In the genomic region with DNA sequence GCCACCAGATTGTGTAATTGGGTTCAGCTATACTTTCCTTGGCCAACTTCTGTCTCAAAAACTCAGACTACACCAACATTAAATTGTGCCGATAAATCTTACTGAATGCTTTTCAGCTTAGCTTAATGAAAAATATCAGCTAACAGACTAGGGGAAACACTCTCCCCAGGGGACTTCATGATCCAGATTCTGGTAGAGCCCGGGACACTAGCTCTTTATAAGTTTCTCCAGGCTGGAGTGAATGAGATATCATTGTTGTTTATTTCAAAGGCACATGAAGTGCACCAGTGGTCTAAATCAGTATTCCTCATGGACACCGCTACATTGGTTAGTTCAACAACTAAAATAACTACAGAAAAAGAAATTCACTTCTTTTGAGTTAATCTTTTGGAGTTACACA, we compare ENCODE assay signal across 20 cellular contexts. TPM values are rescaled to one million over a fixed set of nuclear protein-coding genes. Genes with fewer than 3 reads are reported as not detected.
DNase-seq lines count a peak whose midpoint lies in the region; ATAC-seq, FAIRE-seq and TF ChIP-seq lines count a peak whose summit lies in the region.
"Had no signal": no experiment of that assay in that cellular context is flagged by ENCODE, and none has a peak within 500 bp of the region (broad histone marks: within the 10 kb centered on the region; RNA-seq: fewer than 3 reads in every experiment).

No MANE protein-coding gene starts in this region.

- no peak for DNase-seq in Right ventricle myocardium inferior (ENCODE audit: missing footprints)
- DNase-seq in cardiac septum (ENCODE audit: low spot score), result no peak
- DNase-seq in K562 (ENCODE audit: extremely low read depth in 1 of 4, low spot score in 3 of 4), result no peak
- DNase-seq in left ventricle myocardium inferior, result no peak
- no peak for DNase-seq in tibial artery
- no peak for DNase-seq in upper lobe of right lung
- DNase-seq in urothelium cell line (ENCODE audit: low spot score), result no peak
- DNase-seq in NCI-H187 (lab: John Stamatoyannopoulos, UW), result no peak
- DNase-seq: CD4-positive, alpha-beta memory T cell; DMS53; HCEC 1CT; MV-4-11; NCI-H1930; NCI-H526 treated with DMSO at 0.1 percent for 48 hours; SHP77; SK-N-SH had no signal

- H3K27me3 ChIP-seq in K562 (ENCODE audit: control insufficient read depth in 2 of 2, insufficient read depth in 2 of 2, low read length in 2 of 2), result no peaks in the 10 kb centered on the region
- H3K27me3 ChIP-seq in left ventricle myocardium inferior (ENCODE audit: low read depth), result no peaks in the 10 kb centered on the region
- H3K27me3 ChIP-seq in tibial artery, result no peaks in the 10 kb centered on the region
- H3K27me3 ChIP-seq in upper lobe of right lung, result no peaks in the 10 kb centered on the region

- H4K20me1 ChIP-seq in K562 (replicated peaks; ENCODE audit: control insufficient read depth, insufficient read depth, low read length), result no peaks in the 10 kb centered on the region

- H2AFZ ChIP-seq in K562 (ENCODE audit: low read depth, low read length), result peak overlapping the region; percentile 63
- H2AFZ ChIP-seq: GM23338 had no signal

- intact Hi-C loops in Right ventricle myocardium inferior (cut with DNase I) (no loop called here), cardiac septum (cut with DNase I) (no loop called here), K562 (cut with micrococcal nuclease) (loop anchor here (10.0 kb wide), 1 partner anchor 226 kb away; no protein-coding TSS in a partner anchor), left ventricle myocardium inferior (cut with micrococcal nuclease) (no loop called here), tibial artery (cut with DNase I; ENCODE audit: low total_unique reads) (loop anchor here (10.0 kb wide), 1 partner anchor 246 kb away; no protein-coding TSS in a partner anchor), upper lobe of right lung (cut with DNase I) (no loop called here)

- peaks cover 3 to 29% of the 10 kb centered on the region in 2 experiments; a peak in 4 of 5 replicates for H3K4me1 ChIP-seq in K562 (replicated peaks in 1 of 2; ENCODE audit: control insufficient read depth in 2 of 2, insufficient read depth in 2 of 2, low read length in 2 of 2)
- peaks cover 23% of the 10 kb centered on the region for H3K4me1 ChIP-seq in left ventricle myocardium inferior
- H3K4me1 ChIP-seq in tibial artery, result peaks cover 0 to 55% (median 23%) of the 10 kb centered on the region in 4 donors
- no peaks in the 10 kb centered on the region for H3K4me1 ChIP-seq in upper lobe of right lung

- no peaks in the 10 kb centered on the region for H3K79me2 ChIP-seq in K562 (ENCODE audit: control insufficient read depth, insufficient read depth, low read length)

- in situ Hi-C loops in K562 (cut with MboI), result no loop called here

- TF ChIP-seq CTCF in K562 (IDR thresholded peaks at IDR 0.05 in 2 of 3, conservative IDR thresholded peaks at IDR 0.05 in 1 of 3; ENCODE audit: insufficient read depth in 2 of 3, low read depth in 1 of 3, low read length in 3 of 3) (no peak), left ventricle myocardium inferior (IDR thresholded peaks at IDR 0.05; ENCODE audit: borderline replicate concordance) (no peak), tibial artery (IDR thresholded peaks at IDR 0.05) (no peak), upper lobe of right lung (IDR thresholded peaks at IDR 0.05) (no peak)

- BruUV-seq in K562 (replicated peaks; lab: Mats Ljungman, UMichigan), result no TSS peak

- TF ChIP-seq RAD21 in K562 (CRISPR knock-in tag; conservative IDR thresholded peaks at IDR 0.05 in 1 of 2, IDR thresholded peaks at IDR 0.05 in 1 of 2), result no peak

- ATAC-seq in Right ventricle myocardium inferior (peak; percentile 94), K562 (peak; percentile 31), upper lobe of right lung (no peak)
- ATAC-seq: GM23338, Panc1 had no signal

- H3K4me2 ChIP-seq in K562 (ENCODE audit: insufficient read depth, low read length), result peak overlapping the region; percentile 11; the same call in 1 of the 2 replicates
- H3K4me2 ChIP-seq: GM23338, SK-N-SH had no signal

- peak overlapping the region; percentile 61 for H3K27ac ChIP-seq in K562 (ENCODE audit: extremely low read depth, low read depth, low read length)
- peak overlapping the region; percentile 69 for H3K27ac ChIP-seq in left ventricle myocardium inferior (replicated peaks)
- H3K27ac ChIP-seq in tibial artery, result peak overlapping the region; percentile 60 to 68
- H3K27ac ChIP-seq in upper lobe of right lung, result no peak overlapping the region
- H3K27ac ChIP-seq: 22Rv1 had no signal

- no peaks in the 10 kb centered on the region for H3K36me3 ChIP-seq in K562 (ENCODE audit: control insufficient read depth, insufficient read depth, low read length)
- H3K36me3 ChIP-seq in left ventricle myocardium inferior, result no peaks in the 10 kb centered on the region
- H3K36me3 ChIP-seq in tibial artery, result no peaks in the 10 kb centered on the region
- no peaks in the 10 kb centered on the region for H3K36me3 ChIP-seq in upper lobe of right lung

- no peaks in the 10 kb centered on the region for H3K9me1 ChIP-seq in K562 (ENCODE audit: control insufficient read depth, insufficient read depth, low read length)

- TF ChIP-seq POLR2A in K562 (conservative IDR thresholded peaks at IDR 0.05), result no peak

- H3K9me3 ChIP-seq in K562 (replicated peaks; ENCODE audit: control insufficient read depth, insufficient read depth, low read depth, low read length) (no peaks in the 10 kb centered on the region), left ventricle myocardium inferior (replicated peaks) (no peaks in the 10 kb centered on the region), tibial artery (no peaks in the 10 kb centered on the region), upper lobe of right lung (no peaks in the 10 kb centered on the region)
- H3K9me3 ChIP-seq: SK-N-SH had no signal

- FAIRE-seq in K562 (lab: Jason Lieb, UNC), result no peak
- FAIRE-seq in urothelium cell line (lab: Jason Lieb, UNC), result no peak
- FAIRE-seq: GM12892 had no signal

- CTCF ChIA-PET in K562 (lab: Yijun Ruan, JAX; ENCODE audit: low intra/inter-chr PET ratio), result no interaction called here

- POLR2A ChIA-PET in K562 (lab: Yijun Ruan, JAX), result interaction anchor here (0.9 to 1.7 kb wide), 9 partner anchors 9 to 45 kb away, joined by 3 to 6 read pairs (median 3); no protein-coding TSS in a partner anchor

- no peak for TF ChIP-seq EP300 in K562 (IDR thresholded peaks at IDR 0.05; ENCODE audit: low read length)

- H3K4me3 ChIP-seq in K562, result no peak overlapping the region
- no peak overlapping the region for H3K4me3 ChIP-seq in left ventricle myocardium inferior
- no peak overlapping the region for H3K4me3 ChIP-seq in tibial artery
- no peak overlapping the region for H3K4me3 ChIP-seq in upper lobe of right lung
- H3K4me3 ChIP-seq: GM23338 had no signal

- peak overlapping the region in 1 of 2 experiments; percentile 36; a peak in 1 of 4 replicates for H3K9ac ChIP-seq in K562 (ENCODE audit: insufficient read depth in 1 of 2, low read depth in 2 of 2, low read length in 2 of 2)
- H3K9ac ChIP-seq: SK-N-SH had no signal

- 65% methylated on average over 3 of the region's 3 CpGs for WGBS in K562 (ENCODE audit: insufficient coverage, low coverage, missing lambda C conversion rate)

TF ChIP-seq in K562, 482 proteins besides CTCF, POLR2A, EP300 and RAD21:
- no peak for TF ChIP-seq HDAC8 (tag; IDR thresholded peaks at IDR 0.05)
- TF ChIP-seq ETV5 (CRISPR knock-in tag; IDR thresholded peaks at IDR 0.05; ENCODE audit: low read depth), result no peak
- TF ChIP-seq BACH1 (tag; IDR thresholded peaks at IDR 0.05), result 0 out of 2 replicates have a peak, but pooled peaks have one; percentile 5
TF ChIP-seq in K562: peak in this region for 1.

RNA-seq across cellular contexts. Expression of a gene that starts 10.5 kb away (rescaled TPM):
- total RNA-seq in Right ventricle myocardium inferior, result 6.0 TPM
- 7.9 TPM for total RNA-seq in cardiac septum
- 9.1 and 15.2 TPM in 2 replicates for total RNA-seq in K562 (2011; cell fraction: chromatin; rRNA removed; ENCODE audit: low replicate concordance)
- 7.2 and 7.5 TPM in 2 replicates for total RNA-seq in K562 (2011; cell fraction: nucleolus; rRNA removed)
- total RNA-seq in K562 (2011; cell fraction: nucleoplasm; rRNA removed), result 8.7 and 12.7 TPM in 2 replicates
- 4.1 and 5.2 TPM in 2 replicates for total RNA-seq in K562 (2014; rRNA removed)
- total RNA-seq in K562 (2014; rRNA removed; fragmentation: Illumina TruSeq; extraction: Trizol), result 6.4 and 6.6 TPM in 2 replicates
- 5.1 and 5.2 TPM in 2 replicates for total RNA-seq in K562 (2015; rRNA removed; fragmentation: Illumina TruSeq; extraction: Trizol)
- total RNA-seq in K562 (2021), result 6.6 TPM in 2 replicates
- polyA plus RNA-seq in K562 (2011; rRNA removed), result 1.9 and 4.6 TPM in 2 replicates
- 1.6 and 3.6 TPM in 2 replicates for polyA plus RNA-seq in K562 (2011; cell fraction: cytosol; rRNA removed)
- polyA plus RNA-seq in K562 (2011; cell fraction: nucleus; rRNA removed), result 1.8 and 5.6 TPM in 2 replicates
- 3.7 and 6.0 TPM in 2 replicates for polyA plus RNA-seq in K562 (2012)
- polyA plus RNA-seq in K562 (2014; fragmentation: Illumina TruSeq; extraction: Trizol), result 4.8 and 5.6 TPM in 2 replicates
- polyA plus RNA-seq in K562 (2014; fragmentation: Nextera tagmentation; extraction: Ambion mirVana), result 1 to 10 TPM; 1.0 to 1.6 TPM
- polyA plus RNA-seq in K562 (2014; rRNA removed), result 3.7 TPM in 2 replicates
- polyA minus RNA-seq in K562 (2011; rRNA and poly(A)+ RNA removed), result 6.7 and 11.2 TPM in 2 replicates
- polyA minus RNA-seq in K562 (2011; cell fraction: cytosol; rRNA and poly(A)+ RNA removed), result 5.9 and 9.2 TPM in 2 replicates
- polyA minus RNA-seq in K562 (2011; cell fraction: nucleus; rRNA and poly(A)+ RNA removed), result 6.6 and 7.4 TPM in 2 replicates
- total RNA-seq in left ventricle myocardium inferior, result 5.0 TPM
- total RNA-seq in upper lobe of right lung, result 41.0 TPM

Comparison
In these comparisons a context has a peak if more than half of its experiments do, and no peak if none do; other contexts are left out.
1. intact Hi-C loops: an anchor here in K562 (10.0 kb wide) and tibial artery (10.0 kb wide); none called in Right ventricle myocardium inferior, cardiac septum, left ventricle myocardium inferior and upper lobe of right lung.